ENCODE assay signal across 11 cellular contexts in the genomic region with DNA sequence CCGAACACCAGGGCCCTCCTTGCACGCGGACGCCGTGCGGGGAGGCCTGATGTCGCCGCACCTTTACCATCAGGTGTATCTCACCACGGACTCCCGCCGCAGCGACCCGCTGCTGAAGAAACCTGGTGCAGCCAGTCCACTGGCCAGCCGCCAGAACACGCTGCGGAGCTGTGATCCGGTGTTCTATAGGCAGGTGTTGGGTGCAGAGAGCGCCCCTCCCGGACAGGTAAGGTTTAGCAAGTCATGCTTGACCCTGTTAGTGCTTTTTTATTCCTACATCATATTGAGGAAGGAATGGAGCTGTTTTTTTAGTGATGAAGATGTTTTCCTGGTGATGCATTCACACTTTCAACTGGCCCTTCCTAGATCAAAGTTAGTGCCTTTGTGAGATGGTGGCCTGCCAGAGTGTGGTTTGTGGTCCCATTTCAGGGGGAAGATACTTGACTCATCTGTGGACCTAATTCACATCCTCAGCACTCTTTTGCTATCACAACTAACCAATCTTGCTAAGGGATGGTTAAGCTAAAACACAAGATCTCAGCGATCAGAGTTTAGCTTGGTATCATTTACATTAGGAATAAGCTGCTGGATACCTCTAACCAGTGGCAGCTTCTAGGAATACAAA. TPM values are rescaled to one million over a fixed set of nuclear protein-coding genes. Genes with fewer than 3 reads are reported as not detected.
A peak's percentile ranks its signal among the peaks of the same experiment; 100 is the strongest.
DNase-seq lines count a peak whose midpoint lies in the region; ATAC-seq and TF ChIP-seq lines count a peak whose summit lies in the region.
"Had no signal": no experiment of that assay in that cellular context is flagged by ENCODE, and none has a peak within 500 bp of the region (broad histone marks: within the 10 kb centered on the region; RNA-seq: fewer than 3 reads in every experiment).

No MANE protein-coding gene starts in this region.

- H3K4me3 ChIP-seq in brain microvascular endothelial cell (ENCODE audit: low read depth, low read length) (peak overlapping the region; percentile 84), right lobe of liver (peak overlapping the region in 1 of 3 donors; percentile 1), Caco-2 (ENCODE audit: low read depth, low read length) (no peak overlapping the region)

- H3K4me1 Mint-ChIP-seq in Caco-2 (ENCODE audit: low read depth, unreplicated experiment): no peaks in the 10 kb centered on the region

- H3K27ac Mint-ChIP-seq in Caco-2 (ENCODE audit: unreplicated experiment): no peak overlapping the region
- H3K27ac Mint-ChIP-seq: B cell had no signal

- CTCF ChIA-PET in Caco-2 (lab: Charles Lee): interaction anchor here (0.5 to 0.6 kb wide), 2 partner anchors 31 to 39 kb away, joined by 4 read pairs; no protein-coding TSS in a partner anchor

- H3K27me3 ChIP-seq in brain microvascular endothelial cell (replicated peaks) (no peaks in the 10 kb centered on the region), right lobe of liver (peaks cover 0 to 4% of the 10 kb centered on the region in 2 donors), Caco-2 (replicated peaks; ENCODE audit: control insufficient read depth, insufficient read depth, low read length) (no peaks in the 10 kb centered on the region)

- POLR2A ChIA-PET in Caco-2 (lab: Charles Lee): no interaction called here

- TF ChIP-seq CTCF in brain microvascular endothelial cell (IDR thresholded peaks at IDR 0.05; ENCODE audit: low read depth, low read length, missing control alignments) (peak; percentile 58), right lobe of liver (IDR thresholded peaks at IDR 0.05) (peak in 3 of 4 donors; percentile 10 to 16 (median 14)), Caco-2 (IDR thresholded peaks at IDR 0.05; ENCODE audit: insufficient read depth in 1 of 2, low read depth in 1 of 2, low read length in 1 of 2, severe bottlenecking in 1 of 2, unreplicated experiment in 1 of 2) (no peak)

- no peak overlapping the region for H3K4me3 Mint-ChIP-seq in Caco-2 (ENCODE audit: unreplicated experiment)

- H3K27ac ChIP-seq in brain microvascular endothelial cell: no peak overlapping the region
- H3K27ac ChIP-seq in right lobe of liver: no peak overlapping the region

- no peaks in the 10 kb centered on the region for H3K36me3 Mint-ChIP-seq in Caco-2 (ENCODE audit: insufficient read depth, unreplicated experiment)

- no peaks in the 10 kb centered on the region for H3K36me3 ChIP-seq in brain microvascular endothelial cell (replicated peaks)
- H3K36me3 ChIP-seq in right lobe of liver: no peaks in the 10 kb centered on the region
- no peaks in the 10 kb centered on the region for H3K36me3 ChIP-seq in Caco-2 (ENCODE audit: control insufficient read depth, insufficient read depth, low read length)

- intact Hi-C loops in Right ventricle myocardium superior (cut with DNase I): no loop called here
- intact Hi-C loops in Right ventricle myocardium inferior (cut with DNase I): loop anchor here (5.0 kb wide), 1 partner anchor 46 kb away; a partner anchor contains a TSS
- intact Hi-C loops in right lobe of liver (cut with DNase I): loop anchor here in 1 of 2 donors (10.0 kb wide), 1 partner anchor 46 kb away; no protein-coding TSS in a partner anchor
- intact Hi-C loops in Caco-2 (cut with micrococcal nuclease; ENCODE audit: unreplicated experiment): no loop called here

- in situ Hi-C loops in brain microvascular endothelial cell (cut with HindIII; ENCODE audit: low pct_ligation_motif_present, low sequenced_read_pairs): no loop called here

- BruUV-seq in Caco-2 (replicated peaks; lab: Mats Ljungman, UMichigan): no TSS peak

- H3K9me3 ChIP-seq in right lobe of liver (no peaks in the 10 kb centered on the region), Caco-2 (no peaks in the 10 kb centered on the region)

- H3K4me1 ChIP-seq in right lobe of liver: peaks cover 0 to 8% (median 2%) of the 10 kb centered on the region in 4 donors
- no peaks in the 10 kb centered on the region for H3K4me1 ChIP-seq in Caco-2

- ATAC-seq in Right ventricle myocardium superior (ENCODE audit: poor library complexity): no peak
- ATAC-seq in Right ventricle myocardium inferior: no peak
- ATAC-seq in right lobe of liver: no peak

- no peak for TF ChIP-seq POLR2A in right lobe of liver (IDR thresholded peaks at IDR 0.05)

- H3K27me3 Mint-ChIP-seq in Caco-2 (ENCODE audit: insufficient read depth, unreplicated experiment): no peaks in the 10 kb centered on the region

- H3K9me3 Mint-ChIP-seq in Caco-2 (ENCODE audit: unreplicated experiment): no peaks in the 10 kb centered on the region

- 30% methylated on average over 17 of the region's 20 CpGs for WGBS in right lobe of liver (ENCODE audit: insufficient coverage, low coverage, low lambda C conversion rate, missing lambda C conversion rate)

- DNase-seq in Right ventricle myocardium superior (peak; percentile 62), Right ventricle myocardium inferior (ENCODE audit: missing footprints) (no peak), brain microvascular endothelial cell (no peak), right lobe of liver (no peak), ureter (ENCODE audit: low spot score) (peak; percentile 68), occipital lobe (lab: John Stamatoyannopoulos, UW) (no peak), Caco-2 (no peak), globus pallidus (ENCODE audit: low spot score) (no peak)
- DNase-seq: cortex of kidney; stimulated activated CD4-positive, alpha-beta T cell treated with anti-CD3 and anti-CD28 coated beads, Interleukin-4, amount 100 ng/mL, for 24 hours had no signal

RNA-seq across cellular contexts. Expression of a gene that starts 2.7 kb away (rescaled TPM):
- total RNA-seq in Right ventricle myocardium superior (17.1 TPM), Right ventricle myocardium inferior (22.5 TPM), right lobe of liver (10 to 100 TPM in 1 of 6 experiments, 1 to 10 TPM in 5; 6.1 to 10.6 (median 7.6) TPM), ureter (52.6 TPM), occipital lobe (35.6 TPM), Caco-2 (2022) (1.3 and 2.9 TPM in 2 replicates)

RNA-seq across cellular contexts. Expression of a gene that starts 6.4 kb away (rescaled TPM):
- total RNA-seq in Right ventricle myocardium superior: 3.0 TPM
- 2.4 TPM for total RNA-seq in Right ventricle myocardium inferior
- total RNA-seq in right lobe of liver: 10 to 100 TPM in 1 of 6 experiments, under 1 TPM in 5; 0.20 to 10.7 (median 0.34) TPM
- total RNA-seq in ureter: 3.6 TPM
- total RNA-seq in occipital lobe: 91.2 TPM
- total RNA-seq in Caco-2 (2022): 0.28 and 0.39 TPM in 2 replicates

RNA-seq across cellular contexts. Expression of a gene that starts 10.4 kb away (rescaled TPM):
- total RNA-seq in Right ventricle myocardium superior (3.0 TPM), Right ventricle myocardium inferior (2.4 TPM), right lobe of liver (under 1 TPM; 0.24 to 0.37 (median 0.32) TPM), ureter (2.8 TPM), occipital lobe (6.2 TPM), Caco-2 (2022) (0.21 and 0.25 TPM in 2 replicates)

RNA-seq across cellular contexts. Expression of a gene that starts 48.1 kb away (rescaled TPM):
- total RNA-seq in Right ventricle myocardium superior: 4.9 TPM
- total RNA-seq in Right ventricle myocardium inferior: 6.5 TPM
- 1 to 10 TPM in 4 of 6 experiments, under 1 TPM in 2; 0.73 to 1.6 (median 1.3) TPM for total RNA-seq in right lobe of liver
- total RNA-seq in ureter: 5.0 TPM
- total RNA-seq in occipital lobe: 6.9 TPM
- total RNA-seq in Caco-2 (2022): 0.52 and 1.0 TPM in 2 replicates

RNA-seq across cellular contexts. Expression of a gene that starts 57.6 kb away (rescaled TPM):
- total RNA-seq in Right ventricle myocardium superior (5.1 TPM), Right ventricle myocardium inferior (4.5 TPM), right lobe of liver (1 to 10 TPM in 3 of 6 experiments, under 1 TPM in 3; 0.81 to 1.7 (median 1.1) TPM), ureter (5.1 TPM), occipital lobe (16.4 TPM), Caco-2 (2022) (1.2 and 1.9 TPM in 2 replicates)

Comparison
In these comparisons a context has a peak if more than half of its experiments do, and no peak if none do; other contexts are left out.
1. DNase-seq: peak in Right ventricle myocardium superior (single experiment) and ureter (single experiment); none in Right ventricle myocardium inferior (single experiment), brain microvascular endothelial cell (single experiment), right lobe of liver (0 of 3), occipital lobe (single experiment), Caco-2 (0 of 2) and globus pallidus (single experiment).
2. CTCF ChIP-seq: peak in brain microvascular endothelial cell (single experiment) and right lobe of liver (3 of 4); none in Caco-2 (0 of 2).